ENCODE assay signal across 8 cellular contexts in the genomic region with DNA sequence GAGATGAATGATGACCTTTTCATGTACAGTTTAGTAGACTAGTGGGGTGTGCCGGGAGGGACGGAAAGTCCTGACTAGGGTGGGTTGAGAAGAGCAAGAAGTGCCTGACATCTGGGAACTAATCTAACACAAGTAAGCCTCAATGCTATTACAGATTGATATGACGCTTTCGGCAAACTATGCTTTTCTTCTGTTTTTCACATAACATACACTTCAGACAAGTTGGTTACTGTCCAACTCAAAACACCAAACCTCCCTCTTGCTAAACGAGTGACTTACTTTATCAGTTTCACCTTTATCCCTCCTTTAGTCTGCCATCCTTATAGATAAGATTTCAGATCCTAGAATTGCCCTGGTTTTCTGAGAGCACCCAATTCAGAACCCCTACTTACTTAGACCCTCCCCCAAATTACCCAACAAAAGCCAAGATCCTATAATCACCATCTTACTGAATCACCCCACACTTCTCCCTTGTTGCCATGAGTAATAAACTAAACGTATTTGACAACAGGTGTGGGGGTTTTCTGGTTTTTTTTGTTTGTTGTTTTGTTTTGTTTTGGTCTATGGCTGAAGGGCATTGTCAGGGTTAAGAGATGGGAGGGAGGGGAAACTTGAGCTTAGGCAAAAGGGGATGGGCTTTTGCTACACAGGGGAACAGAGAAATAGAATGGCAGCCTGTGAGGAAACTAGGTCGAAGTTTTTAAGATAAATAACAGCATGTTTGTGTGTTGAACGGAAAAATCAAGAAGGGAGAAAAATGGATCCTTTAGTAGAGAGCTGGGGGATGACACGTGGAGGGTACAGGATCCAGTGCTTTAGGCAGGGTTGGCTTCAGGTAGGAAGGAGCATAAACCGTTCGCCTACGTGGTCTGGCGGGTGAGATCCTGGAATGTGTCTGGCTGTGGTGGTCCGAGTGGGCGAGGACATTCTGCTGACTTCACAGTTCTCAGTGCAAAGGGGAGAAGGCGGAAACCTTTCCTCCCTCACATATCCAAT. TPM values are rescaled to one million over a fixed set of nuclear protein-coding genes. Genes with fewer than 3 reads are reported as not detected.
DNase-seq lines count a peak whose midpoint lies in the region; ATAC-seq and TF ChIP-seq lines count a peak whose summit lies in the region.

No MANE protein-coding gene starts in this region.

- TF ChIP-seq CTCF in GM20000 (IDR thresholded peaks at IDR 0.05; ENCODE audit: extremely low read depth, missing control alignments): no peak

- H3K27ac ChIP-seq in SJSA1: no peak overlapping the region

- H3K27me3 ChIP-seq in SJSA1 (replicated peaks): no peaks in the 10 kb centered on the region

- peak overlapping the region; percentile 41 for H3K4me3 ChIP-seq in SJSA1

- H3K4me1 ChIP-seq in SJSA1 (replicated peaks): peaks cover 6% of the 10 kb centered on the region; the same call in 1 of the 2 replicates

- DNase-seq in GM20000 (ENCODE audit: low spot score): peak; percentile 7
- peak in 1 of 2 experiments; percentile 11 for DNase-seq in SJSA1 (ENCODE audit: low read depth in 1 of 2, low spot score in 2 of 2)
- DNase-seq in foreskin melanocyte: peak; percentile 2
- DNase-seq in pons (ENCODE audit: low spot score): peak; percentile 21
- DNase-seq in HuH-7.5 (ENCODE audit: low spot score): no peak

- H3K9me3 ChIP-seq in SJSA1 (replicated peaks): no peaks in the 10 kb centered on the region

- H3K36me3 ChIP-seq in SJSA1: no peaks in the 10 kb centered on the region

- no peak for ATAC-seq in HG03442 (IDR thresholded peaks at IDR 0.05; ENCODE audit: unreplicated experiment)
- no peak for ATAC-seq in HG03159 (IDR thresholded peaks at IDR 0.05; ENCODE audit: unreplicated experiment)
- ATAC-seq in esophagus mucosa: no peak

RNA-seq across cellular contexts. Expression of a gene that starts 6.1 kb away (rescaled TPM):
- 104 and 176 TPM in 2 replicates for total RNA-seq in SJSA1 (2014; rRNA removed; shearing (Covaris generic))
- 142 TPM for total RNA-seq in esophagus mucosa

RNA-seq across cellular contexts. Expression of a gene that starts 38.6 kb away (rescaled TPM):
- 79.8 and 82.6 TPM in 2 replicates for total RNA-seq in SJSA1 (2014; rRNA removed; shearing (Covaris generic))
- total RNA-seq in esophagus mucosa: 36.2 TPM

RNA-seq across cellular contexts. Expression of a gene that starts 59.8 kb away (rescaled TPM):
- total RNA-seq in SJSA1 (2014; rRNA removed; shearing (Covaris generic)): 7.6 and 9.3 TPM in 2 replicates
- total RNA-seq in esophagus mucosa: 9.5 TPM
